Comparison of ENCODE assay signal across 11 cellular contexts in genomic region chr15:99303881-99304280, GRCh38.
"Had no signal": no experiment of that assay in that cellular context is flagged by ENCODE, and none has a peak within 500 bp of the region (broad histone marks: within the 10 kb centered on the region; RNA-seq: fewer than 3 reads in every experiment).

No MANE protein-coding gene starts in this region.

- H3K27me3 ChIP-seq: heart right ventricle, left lung, tibial nerve, vagina had no signal

- H3K9me3 ChIP-seq: heart right ventricle, left lung, tibial nerve, vagina had no signal

- H3K27ac ChIP-seq: left lung, skin epidermis, tibial nerve, vagina had no signal

- H3K36me3 ChIP-seq: heart right ventricle, left lung, tibial nerve, vagina had no signal

- H3K27ac Mint-ChIP-seq: activated B cell treated with CpG ODN at 0.5 μM for 24 hours; activated CD4-positive, alpha-beta T cell treated with anti-CD3 and anti-CD28 coated beads, Interleukin-2, amount 10 ng/mL, durations not matched to agents 24 days and 14 days; activated T-helper 1 cell treated with anti-CD3 and anti-CD28 coated beads, Interleukin-12 subunit alpha, Interleukin-12 subunit beta, Interleukin-2, Interleukin-4 antibody, amounts not matched to agents 30 ng/mL and 10 ng/mL and 1 ng/mL, durations not matched to agents 14 hours and 24 hours and 36 hours; memory B cell had no signal

- H3K4me1 ChIP-seq: left lung had no signal

- DNase-seq: activated B cell treated with CpG ODN at 0.5 μM for 24 hours; activated CD4-positive, alpha-beta T cell treated with anti-CD3 and anti-CD28 coated beads, Interleukin-2, amount 10 ng/mL, durations not matched to agents 24 days and 14 days; activated naive CD4-positive, alpha-beta T cell treated with Interleukin-2 at 50 U/mL for 16 hours; foreskin melanocyte; heart right ventricle; left lung had no signal

- ATAC-seq: heart right ventricle, left lung had no signal

- H3K4me3 ChIP-seq: heart right ventricle, left lung, skin epidermis, tibial nerve, vagina had no signal

- H3K9me3 Mint-ChIP-seq: activated B cell treated with CpG ODN at 0.5 μM for 24 hours; activated CD4-positive, alpha-beta T cell treated with anti-CD3 and anti-CD28 coated beads, Interleukin-2, amount 10 ng/mL, durations not matched to agents 24 days and 14 days; activated T-helper 1 cell treated with anti-CD3 and anti-CD28 coated beads, Interleukin-12 subunit alpha, Interleukin-12 subunit beta, Interleukin-2, Interleukin-4 antibody, amounts not matched to agents 30 ng/mL and 10 ng/mL and 1 ng/mL, durations not matched to agents 14 hours and 24 hours and 36 hours; memory B cell had no signal
